Comparison of ENCODE assay signal across 8 cellular contexts in genomic region chr15:68054658-68055223, GRCh38. TPM values are rescaled to one million over a fixed set of nuclear protein-coding genes. Genes with fewer than 3 reads are reported as not detected.
DNase-seq lines count a peak whose midpoint lies in the region; ATAC-seq, FAIRE-seq and TF ChIP-seq lines count a peak whose summit lies in the region.

No MANE protein-coding gene starts in this region.

- H3K9me1 ChIP-seq in IMR-90 (ENCODE audit: insufficient read depth, low read length) = no peaks in the 10 kb centered on the region

- ATAC-seq in GM19395 (IDR thresholded peaks at IDR 0.05; ENCODE audit: unreplicated experiment) (peak; percentile 32), IMR-90 (ENCODE audit: low read depth) (peak; percentile 36), T-cell (replicated peaks in 1 of 4) (peak in 3 of 4 experiments; percentile 1 to 9 (median 5)), GM12878 (peak; percentile 52)

- no peak overlapping the region for H4K5ac ChIP-seq in IMR-90 (ENCODE audit: low read depth, low read length)

- peak overlapping the region; percentile 0; the same call in 1 of the 2 replicates for H3K4ac ChIP-seq in IMR-90 (ENCODE audit: low read depth, low read length)

- intact Hi-C loops in IMR-90 (cut with micrococcal nuclease) = loop anchor here (1.0 to 2.0 kb wide), 4 partner anchors 95 to 211 kb away; no protein-coding TSS in a partner anchor
- intact Hi-C loops in GM12878 (cut with micrococcal nuclease; ENCODE audit: unreplicated experiment) = loop anchor here (1.0 to 5.0 kb wide), 4 partner anchors 22 to 191 kb away; no protein-coding TSS in a partner anchor

- H3K9me3 Mint-ChIP-seq in T-cell = no peaks in the 10 kb centered on the region

- dilution Hi-C loops in IMR-90 (cut with HindIII; ENCODE audit: low sequenced_read_pairs, unreplicated experiment) = no loop called here

- H3K4me3 ChIP-seq in BE2C (ENCODE audit: low read depth, low read length) = peak overlapping the region; percentile 87
- H3K4me3 ChIP-seq in IMR-90 (ENCODE audit: insufficient read depth, low read depth, low read length) = peak overlapping the region; percentile 88
- peak overlapping the region; percentile 79 for H3K4me3 ChIP-seq in GM12878
- H3K4me3 ChIP-seq in iPS-18a (ENCODE audit: low read length) = peak overlapping the region; percentile 89
- H3K4me3 ChIP-seq in skeletal muscle tissue (ENCODE audit: low read length in 3 of 3) = peak overlapping the region; percentile 77 to 89 (median 83)

- peak overlapping the region; percentile 56 for H2AK9ac ChIP-seq in IMR-90 (replicated peaks; ENCODE audit: low read depth, low read length, poor library complexity)

- peak overlapping the region; percentile 93 for H2AFZ ChIP-seq in IMR-90 (replicated peaks; ENCODE audit: low read length, poor library complexity)
- no peak overlapping the region for H2AFZ ChIP-seq in GM12878 (ENCODE audit: control insufficient read depth, low read depth, low read length)

- DNase-seq in BE2C (peak; percentile 84), IMR-90 (peak; percentile 21), T-cell (peak in 21 of 34 experiments; percentile 2 to 38 (median 10)), GM12878 (ENCODE audit: low read depth, low spot score) (no peak), COLO829 (ENCODE audit: low spot score) (no peak)

- H3K4me1 Mint-ChIP-seq in T-cell = peaks cover 48 to 51% (median 48%) of the 10 kb centered on the region in 3 donors

- peaks cover 0 to 4% of the 10 kb centered on the region in 2 donors for H3K27me3 Mint-ChIP-seq in T-cell

- H3K36me3 ChIP-seq in BE2C = no peaks in the 10 kb centered on the region
- H3K36me3 ChIP-seq in IMR-90 (ENCODE audit: control insufficient read depth, insufficient read depth, low read length) = 0 out of 2 replicates have a peak, but pooled peaks cover 2% of the 10 kb centered on the region
- H3K36me3 ChIP-seq in GM12878 (ENCODE audit: control insufficient read depth in 2 of 2, insufficient read depth in 2 of 2, low read length in 1 of 2) = peaks cover 0 to 8% of the 10 kb centered on the region in 2 experiments; a peak in 1 of 4 replicates
- no peaks in the 10 kb centered on the region for H3K36me3 ChIP-seq in iPS-18a (ENCODE audit: control insufficient read depth, low read depth, low read length)
- no peaks in the 10 kb centered on the region for H3K36me3 ChIP-seq in skeletal muscle tissue (ENCODE audit: control insufficient read depth in 3 of 3, insufficient read depth in 3 of 3, low read length in 3 of 3)

- peak overlapping the region; percentile 92 for H3K4me2 ChIP-seq in IMR-90 (ENCODE audit: low read depth, low read length)
- peak overlapping the region; percentile 43; the same call in 1 of the 2 replicates for H3K4me2 ChIP-seq in GM12878 (ENCODE audit: control insufficient read depth, insufficient read depth)

- H2BK120ac ChIP-seq in IMR-90 (ENCODE audit: low read depth, low read length) = no peak overlapping the region

- SMC1A ChIA-PET in GM12878 (lab: Charles Lee; ENCODE audit: uncharacterized antibody, unreplicated experiment) = interaction anchor here (0.7 to 5.0 kb wide), 13 partner anchors 10 to 192 kb away, joined by 3 to 35 read pairs (median 4); no protein-coding TSS in a partner anchor

- H3K9me3 ChIP-seq in BE2C (no peaks in the 10 kb centered on the region), IMR-90 (ENCODE audit: control insufficient read depth, insufficient read depth, low read length) (no peaks in the 10 kb centered on the region), GM12878 (replicated peaks; ENCODE audit: control insufficient read depth, insufficient read depth, low read length) (peaks cover 2% of the 10 kb centered on the region; the same call in 2 of the 3 replicates), iPS-18a (ENCODE audit: control insufficient read depth, low read depth, low read length) (no peaks in the 10 kb centered on the region), skeletal muscle tissue (ENCODE audit: control insufficient read depth in 3 of 3, low read length in 3 of 3) (no peaks in the 10 kb centered on the region)

- peak overlapping the region; percentile 91 to 96 (median 95) for H3K4me3 Mint-ChIP-seq in T-cell

- in situ Hi-C loops in IMR-90 (cut with MboI; ENCODE audit: low sequenced_read_pairs) = no loop called here
- in situ Hi-C loops in GM12878 (cut with MboI) = loop anchor here (5.0 kb wide), 1 partner anchor 192 kb away; no protein-coding TSS in a partner anchor

- POLR2A ChIA-PET in IMR-90 (lab: Charles Lee; ENCODE audit: unreplicated experiment) (no interaction called here), T-cell (lab: Charles Lee) (interaction anchor here (0.5 to 1.5 kb wide), 5 partner anchors 9 to 60 kb away, joined by 3 to 5 read pairs (median 4); no protein-coding TSS in a partner anchor), GM12878 (lab: Charles Lee) (interaction anchor here (0.7 to 4.0 kb wide), 19 partner anchors 10 to 222 kb away, joined by 3 to 18 read pairs (median 3); partner anchors contain the start of gene FEM1B)

- BruUV-seq in IMR-90 (replicated peaks; lab: Mats Ljungman, UMichigan) (no TSS peak), GM12878 (replicated peaks; lab: Mats Ljungman, UMichigan) (TSS peak; percentile 98)

- H2BK5ac ChIP-seq in IMR-90 (ENCODE audit: low read depth, low read length, poor library complexity, severe bottlenecking) = peak overlapping the region; percentile 23

- H4K91ac ChIP-seq in IMR-90 (ENCODE audit: insufficient read depth, low read depth, low read length) = peak overlapping the region; percentile 5; the same call in 1 of the 2 replicates

- peak overlapping the region; percentile 89 to 95 for H3K27ac Mint-ChIP-seq in T-cell

- H3K18ac ChIP-seq in IMR-90 (ENCODE audit: low read depth, low read length) = no peak overlapping the region

- H3K56ac ChIP-seq in IMR-90 (ENCODE audit: extremely low read depth, insufficient read depth, low read length) = peak overlapping the region; percentile 63

- H3K36me3 Mint-ChIP-seq in T-cell = no peaks in the 10 kb centered on the region

- TF ChIP-seq POLR2A in IMR-90 (IDR thresholded peaks at IDR 0.05; ENCODE audit: low read depth, low read length) = no peak
- TF ChIP-seq POLR2A in GM12878 (IDR thresholded peaks at IDR 0.05; ENCODE audit: low read depth, low read length) = no peak

- TF ChIP-seq CTCF in BE2C (IDR thresholded peaks at IDR 0.05; ENCODE audit: low read depth, low read length) (no peak), IMR-90 (conservative IDR thresholded peaks at IDR 0.05; ENCODE audit: low read depth, low read length) (no peak), GM12878 (IDR thresholded peaks at IDR 0.05 in 2 of 3, conservative IDR thresholded peaks at IDR 0.05 in 1 of 3; ENCODE audit: control insufficient read depth in 2 of 3, extremely low read depth in 1 of 3, insufficient read depth in 1 of 3, low read depth in 3 of 3, low read length in 3 of 3) (no peak)

- peaks cover 0 to 30% of the 10 kb centered on the region in 2 experiments; a peak in 2 of 4 replicates for H3K79me1 ChIP-seq in IMR-90 (ENCODE audit: low read depth in 1 of 2, low read length in 2 of 2)

- H3K27ac ChIP-seq in IMR-90 (ENCODE audit: insufficient read depth, low read length) (peak overlapping the region; percentile 57), GM12878 (ENCODE audit: control insufficient read depth, insufficient read depth) (peak overlapping the region; percentile 86), iPS-18a (ENCODE audit: low read length) (no peak overlapping the region), skeletal muscle tissue (ENCODE audit: low read depth, low read length) (peak overlapping the region; percentile 91)

- no CpG with 5 or more reads among the region's 32 CpGs for WGBS in IMR-90 (ENCODE audit: extremely low coverage in 2 of 2, insufficient read length in 1 of 2), 2 experiments
- WGBS in GM12878 (ENCODE audit: insufficient coverage, insufficient replicate concordance, low lambda C conversion rate, missing lambda C conversion rate) = 1% methylated on average over 23 of the region's 32 CpGs

- no peak overlapping the region; a peak in 1 of 4 replicates for H4K8ac ChIP-seq in IMR-90 (ENCODE audit: low read depth in 2 of 2, low read length in 2 of 2)

- no peak overlapping the region for H2BK20ac ChIP-seq in IMR-90 (ENCODE audit: low read depth, low read length)

- H3K4me1 ChIP-seq in BE2C (no peaks in the 10 kb centered on the region; the same call in 1 of the 2 replicates), IMR-90 (ENCODE audit: control insufficient read depth, insufficient read depth, low read length) (no peaks in the 10 kb centered on the region; the same call in 1 of the 2 replicates), GM12878 (ENCODE audit: control insufficient read depth, insufficient read depth, low read length) (peaks cover 6% of the 10 kb centered on the region), iPS-18a (ENCODE audit: control insufficient read depth, low read depth, low read length) (peaks cover 36% of the 10 kb centered on the region), skeletal muscle tissue (ENCODE audit: control insufficient read depth in 3 of 3, insufficient read depth in 3 of 3, low read length in 3 of 3) (peaks cover 11 to 17% (median 13%) of the 10 kb centered on the region in 3 donors)

- no peak for TF ChIP-seq EP300 in GM12878 (IDR thresholded peaks at IDR 0.05; ENCODE audit: borderline replicate concordance in 1 of 2, control insufficient read depth in 1 of 2, low read depth in 2 of 2, low read length in 2 of 2)

- H4K20me1 ChIP-seq in IMR-90 (ENCODE audit: insufficient read depth, low read length) = peaks cover 46% of the 10 kb centered on the region
- no peaks in the 10 kb centered on the region for H4K20me1 ChIP-seq in GM12878 (ENCODE audit: control insufficient read depth, insufficient read depth)

- TF ChIP-seq RAD21 in IMR-90 (IDR thresholded peaks at IDR 0.05; ENCODE audit: low read length) (no peak), GM12878 (IDR thresholded peaks at IDR 0.05; ENCODE audit: insufficient read depth, low read depth, low read length) (no peak)

- H3K14ac ChIP-seq in IMR-90 (replicated peaks; ENCODE audit: low read depth, low read length) = peak overlapping the region; percentile 57; the same call in 1 of the 2 replicates

- FAIRE-seq in GM12878 (lab: Jason Lieb, UNC) = no peak

- H3K9ac ChIP-seq in IMR-90 (ENCODE audit: low read depth, low read length) (peak overlapping the region; percentile 85), GM12878 (ENCODE audit: control insufficient read depth, insufficient read depth, low read length) (peak overlapping the region; percentile 91), iPS-18a (ENCODE audit: low read length) (peak overlapping the region; percentile 72), skeletal muscle tissue (ENCODE audit: low read depth in 1 of 3, low read length in 3 of 3) (peak overlapping the region; percentile 87 to 89 (median 87))

- RAD21 ChIA-PET in GM12878 (lab: Charles Lee; ENCODE audit: unreplicated experiment) = interaction anchor here (0.9 to 4.8 kb wide), 12 partner anchors 10 to 191 kb away, joined by 3 to 38 read pairs (median 4); no protein-coding TSS in a partner anchor

- CTCF ChIA-PET in IMR-90 (lab: Yijun Ruan, JAX) (interaction anchor here (1.3 kb wide), 1 partner anchor 100 kb away, joined by 3 read pairs; no protein-coding TSS in a partner anchor), T-cell (lab: Charles Lee) (interaction anchor here (0.5 to 1.6 kb wide), 4 partner anchors 11 to 177 kb away, joined by 3 to 6 read pairs (median 3); no protein-coding TSS in a partner anchor), GM12878 (lab: Yijun Ruan, JAX) (interaction anchor here (0.6 to 3.1 kb wide), 6 partner anchors 9 to 194 kb away, joined by 3 to 14 read pairs (median 5); no protein-coding TSS in a partner anchor)

- H3K27me3 ChIP-seq in BE2C = no peaks in the 10 kb centered on the region
- no peaks in the 10 kb centered on the region for H3K27me3 ChIP-seq in IMR-90 (ENCODE audit: control insufficient read depth, insufficient read depth, low read length)
- no peaks in the 10 kb centered on the region for H3K27me3 ChIP-seq in GM12878 (replicated peaks in 1 of 2; ENCODE audit: control insufficient read depth in 2 of 2, insufficient read depth in 2 of 2, low read length in 1 of 2)
- peaks cover 21% of the 10 kb centered on the region for H3K27me3 ChIP-seq in iPS-18a (ENCODE audit: control insufficient read depth, insufficient read depth, low read length)
- H3K27me3 ChIP-seq in skeletal muscle tissue (ENCODE audit: control insufficient read depth in 3 of 3, insufficient read depth in 3 of 3, low read length in 3 of 3) = no peaks in the 10 kb centered on the region

- peaks cover 56% of the 10 kb centered on the region for H3K79me2 ChIP-seq in GM12878 (ENCODE audit: control insufficient read depth, insufficient read depth, low read length)

- H2AK5ac ChIP-seq in IMR-90 (ENCODE audit: low read depth, low read length) = no peak overlapping the region

- H2BK15ac ChIP-seq in IMR-90 (ENCODE audit: low read depth, low read length) = no peak overlapping the region

- peak overlapping the region; percentile 52 for H3K23ac ChIP-seq in IMR-90 (ENCODE audit: low read depth, low read length)

RNA-seq across cellular contexts. Expression of gene PIAS1, which starts 0.6 kb away (rescaled TPM):
- polyA plus RNA-seq in BE2C (2012; ENCODE audit: insufficient read depth, insufficient read length, low read depth) = 25.9 TPM
- total RNA-seq in IMR-90 (2012; rRNA removed) (41.1 and 63.6 TPM in 2 replicates), T-cell (10 to 100 TPM; 63.7 to 96.5 (median 70.3) TPM), GM12878 (2014; rRNA removed) (39.0 and 39.1 TPM in 2 replicates), GM12878 (2014; rRNA removed; fragmentation: Illumina TruSeq; extraction: Trizol) (32.3 and 37.9 TPM in 2 replicates), GM12878 (2021) (34.8 and 35.0 TPM in 2 replicates), skeletal muscle tissue (15.7 TPM)
- polyA plus RNA-seq in IMR-90 (2012; rRNA removed) (20.0 and 20.9 TPM in 2 replicates), GM12878 (2011; rRNA removed) (94.6 and 96.3 TPM in 2 replicates), GM12878 (2014; fragmentation: Illumina TruSeq; extraction: Trizol) (62.4 and 74.5 TPM in 2 replicates), GM12878 (2014; fragmentation: Nextera tagmentation; extraction: Ambion mirVana) (10 to 100 TPM; 20.2 to 22.2 TPM), GM12878 (2014; rRNA removed) (24.8 and 27.1 TPM in 2 replicates), GM12878 (2016; fragmentation: Nextera tagmentation; extraction: Ambion mirVana) (10 to 100 TPM; 60.6 to 61.4 TPM)
- polyA plus RNA-seq in IMR-90 (2012; cell fraction: cytosol; rRNA removed) = 5.2 and 5.8 TPM in 2 replicates
- 34.5 and 61.9 TPM in 2 replicates for polyA plus RNA-seq in IMR-90 (2012; cell fraction: nucleus; rRNA removed; ENCODE audit: low replicate concordance)
- total RNA-seq in GM12878 (2013; cell fraction: nucleolus; rRNA removed) = 530 and 583 TPM in 2 replicates
- polyA plus RNA-seq in GM12878 (2011; ENCODE audit: low read depth) = 50.6 TPM
- polyA plus RNA-seq in GM12878 (2011; cell fraction: cytosol; rRNA removed) = 76.3 and 82.8 TPM in 2 replicates
- 118 and 121 TPM in 2 replicates for polyA plus RNA-seq in GM12878 (2011; cell fraction: nucleus; rRNA removed)
- polyA plus RNA-seq in GM12878 (2012) = 29.4 and 31.0 TPM in 2 replicates
- 141 and 178 TPM in 2 replicates for polyA minus RNA-seq in GM12878 (2011; rRNA and poly(A)+ RNA removed)
- polyA minus RNA-seq in GM12878 (2011; cell fraction: cytosol; rRNA and poly(A)+ RNA removed) = 34.2 and 39.8 TPM in 2 replicates
- polyA minus RNA-seq in GM12878 (2011; cell fraction: nucleus; rRNA and poly(A)+ RNA removed) = 146 and 188 TPM in 2 replicates

Comparison
In these comparisons a context has a peak if more than half of its experiments do, and no peak if none do; other contexts are left out.
1. DNase-seq: peak in BE2C (single experiment), IMR-90 (single experiment) and T-cell (21 of 34); none in GM12878 (single experiment) and COLO829 (single experiment).
2. Peak in every context shown above with its lines, with median percentiles within 50 percentile points of each other: H3K4me3 ChIP-seq, ATAC-seq and H3K9ac ChIP-seq.